14 cellular contexts compared by ENCODE assay signal in genomic region chr11:61495801-61496601, GRCh38. TPM values are rescaled to one million over a fixed set of nuclear protein-coding genes. Genes with fewer than 3 reads are reported as not detected.
DNase-seq lines count a peak whose midpoint lies in the region; ATAC-seq and TF ChIP-seq lines count a peak whose summit lies in the region.
"Had no signal": no experiment of that assay in that cellular context is flagged by ENCODE, and none has a peak within 500 bp of the region (broad histone marks: within the 10 kb centered on the region; RNA-seq: fewer than 3 reads in every experiment).

No MANE protein-coding gene starts in this region.

- H3K27ac ChIP-seq in CD8-positive, alpha-beta T cell (ENCODE audit: low read depth, low read length): no peak overlapping the region

- no peak for ATAC-seq in CD8-positive, alpha-beta T cell
- no peak for ATAC-seq in HG02798 (IDR thresholded peaks at IDR 0.05; ENCODE audit: poor library complexity, unreplicated experiment)
- ATAC-seq in HG03025 (IDR thresholded peaks at IDR 0.05; ENCODE audit: low FRiP score, unreplicated experiment): no peak

- POLR2A ChIA-PET in CD8-positive, alpha-beta T cell (lab: Charles Lee): no interaction called here

- H3K4me3 ChIP-seq in CD8-positive, alpha-beta T cell (ENCODE audit: low read depth, low read length): no peak overlapping the region
- H3K4me3 ChIP-seq: heart right ventricle, spleen had no signal

- CTCF ChIA-PET in CD8-positive, alpha-beta T cell (lab: Charles Lee): interaction anchor here (1.1 kb wide), 1 partner anchor 21 kb away, joined by 3 read pairs; no protein-coding TSS in a partner anchor

- intact Hi-C loops in CD8-positive, alpha-beta T cell (cut with DNase I, micrococcal nuclease): no loop called here

- no peaks in the 10 kb centered on the region for H3K27me3 Mint-ChIP-seq in CD8-positive, alpha-beta T cell (ENCODE audit: low read depth)

- no peaks in the 10 kb centered on the region for H3K27me3 ChIP-seq in CD8-positive, alpha-beta T cell (ENCODE audit: insufficient read depth, low read length)
- H3K27me3 ChIP-seq: heart right ventricle, spleen had no signal

- H3K4me3 Mint-ChIP-seq in CD8-positive, alpha-beta T cell: no peak overlapping the region
- H3K4me3 Mint-ChIP-seq: nephron had no signal

- H3K27ac Mint-ChIP-seq in CD8-positive, alpha-beta T cell: no peak overlapping the region

- no peaks in the 10 kb centered on the region for H3K9me3 Mint-ChIP-seq in CD8-positive, alpha-beta T cell
- H3K9me3 Mint-ChIP-seq: nephron had no signal

- H3K4me1 Mint-ChIP-seq in CD8-positive, alpha-beta T cell (ENCODE audit: low read depth): no peaks in the 10 kb centered on the region

- no peaks in the 10 kb centered on the region for H3K9me3 ChIP-seq in CD8-positive, alpha-beta T cell (ENCODE audit: low read length)
- H3K9me3 ChIP-seq: heart right ventricle, spleen had no signal

- H3K36me3 ChIP-seq in CD8-positive, alpha-beta T cell (ENCODE audit: insufficient read depth, low read length): no peaks in the 10 kb centered on the region
- H3K36me3 ChIP-seq: heart right ventricle, spleen had no signal

- no peak for TF ChIP-seq CTCF in CD8-positive, alpha-beta T cell (IDR thresholded peaks at IDR 0.05)

- no peaks in the 10 kb centered on the region for H3K4me1 ChIP-seq in CD8-positive, alpha-beta T cell (ENCODE audit: insufficient read depth, low read length)

- peak; percentile 97 for DNase-seq in DMS 273 (lab: John Stamatoyannopoulos, UW; ENCODE audit: unreplicated experiment)
- peak; percentile 76 to 89 (median 77) for DNase-seq in NCI-H1417 (lab: John Stamatoyannopoulos, UW)
- peak; percentile 84 for DNase-seq in SHP77 treated with DMSO at 0.1 percent for 48 hours (lab: John Stamatoyannopoulos, UW)
- DNase-seq in myocyte (ENCODE audit: low read depth): peak; percentile 91
- DNase-seq in hepatic stellate cell (ENCODE audit: low spot score): no peak
- no peak for DNase-seq in CD8-positive, alpha-beta T cell
- DNase-seq: activated naive CD4-positive, alpha-beta T cell; heart right ventricle; left cardiac atrium; spleen; T1000 had no signal

- no peaks in the 10 kb centered on the region for H3K36me3 Mint-ChIP-seq in CD8-positive, alpha-beta T cell

RNA-seq across cellular contexts. Expression of gene LRRC10B, which starts 12.5 kb away (rescaled TPM):
- total RNA-seq in myocyte: not detected in 2 replicates
- not detected for polyA plus RNA-seq in myocyte (2012)
- not detected for total RNA-seq in CD8-positive, alpha-beta T cell

Comparison
In these comparisons a context has a peak if more than half of its experiments do, and no peak if none do; other contexts are left out.
1. DNase-seq: peak in DMS 273 (single experiment), NCI-H1417 (3 of 3), SHP77 treated with DMSO at 0.1 percent for 48 hours (single experiment) and myocyte (single experiment); none in hepatic stellate cell (single experiment) and CD8-positive, alpha-beta T cell (0 of 7).